ENCODE assay signal across 8 cellular contexts in the genomic region with DNA sequence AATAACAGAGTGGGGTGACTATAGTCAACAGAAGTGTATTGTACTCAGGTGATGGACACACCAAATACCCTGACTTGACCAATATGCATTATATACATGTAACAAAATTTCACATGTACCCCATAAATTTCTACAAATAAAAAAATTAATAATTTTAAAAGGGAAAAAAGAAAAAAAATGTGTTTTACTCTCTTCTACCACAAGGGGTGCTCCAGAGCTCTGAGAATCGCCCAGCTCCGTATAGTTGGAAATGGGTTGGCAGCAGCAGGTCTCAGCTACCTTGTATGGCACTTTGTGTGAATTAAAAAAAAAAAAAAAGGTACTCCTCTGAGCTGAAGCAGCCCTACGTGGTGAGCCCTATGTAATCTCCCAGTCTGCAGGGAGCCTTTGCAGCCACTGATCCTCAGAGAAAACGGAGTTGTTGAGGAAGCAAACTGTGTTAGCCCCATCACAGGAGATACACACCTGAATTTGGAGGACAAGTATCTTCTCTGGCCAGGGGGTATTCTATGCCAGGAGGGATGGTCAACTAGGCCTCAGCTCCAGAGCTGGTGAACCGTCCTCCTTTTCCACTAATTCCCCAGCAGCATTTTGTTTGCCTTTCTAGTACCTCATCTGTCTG. TPM values are rescaled to one million over a fixed set of nuclear protein-coding genes. Genes with fewer than 3 reads are reported as not detected.
DNase-seq lines count a peak whose midpoint lies in the region; ATAC-seq and TF ChIP-seq lines count a peak whose summit lies in the region.

No MANE protein-coding gene starts in this region.

- TF ChIP-seq CTCF in BJ (IDR thresholded peaks at IDR 0.05; ENCODE audit: insufficient read depth, low read depth, low read length): peak; percentile 55
- no peak for TF ChIP-seq CTCF in lower leg skin (IDR thresholded peaks at IDR 0.05)

- H3K4me3 ChIP-seq in BJ (ENCODE audit: low read depth, low read length) (no peak overlapping the region), lower leg skin (ENCODE audit: low read depth, poor library complexity, severe bottlenecking) (no peak overlapping the region)

- H3K36me3 ChIP-seq in BJ (ENCODE audit: control insufficient read depth, insufficient read depth, low read length): no peaks in the 10 kb centered on the region

- CTCF ChIA-PET in BJ (lab: Yijun Ruan, JAX): interaction anchor here (0.8 to 1.7 kb wide), 7 partner anchors 11 to 467 kb away, joined by 3 to 12 read pairs (median 4); no protein-coding TSS in a partner anchor

- 31 to 32% methylated on average over 5 of the region's 5 CpGs for WGBS in lower leg skin, 2 donors

- POLR2A ChIA-PET in BJ (lab: Charles Lee): no interaction called here

- DNase-seq in BJ (ENCODE audit: low read depth) (no peak), GM19240 (ENCODE audit: insufficient read length, low spot score) (peak; percentile 17), UCSD-AML1 (lab: John Stamatoyannopoulos, UW; ENCODE audit: unreplicated experiment) (peak; percentile 13), kidney tubule cell (ENCODE audit: low spot score) (peak; percentile 18), nucleus accumbens (lab: John Stamatoyannopoulos, UW) (no peak), lower leg skin (ENCODE audit: low spot score in 2 of 2) (no peak)
- no peak for DNase-seq in activated CD8-positive, alpha-beta memory T cell treated with anti-CD3 and anti-CD28 coated beads, Interleukin-2, amount 50 U/mL, for 4 hours

- no peak for TF ChIP-seq POLR2A in lower leg skin (IDR thresholded peaks at IDR 0.05)

- no peak for ATAC-seq in GM21717 (IDR thresholded peaks at IDR 0.05; ENCODE audit: unreplicated experiment)

- no peaks in the 10 kb centered on the region; the same call in 1 of the 2 replicates for H3K27me3 ChIP-seq in BJ (ENCODE audit: control insufficient read depth, insufficient read depth, low read length)

- intact Hi-C loops in lower leg skin (cut with DNase I; ENCODE audit: low total_unique reads): no loop called here

RNA-seq across cellular contexts. Expression of a gene that starts 17.2 kb away (rescaled TPM):
- 1.8 and 2.5 TPM in 2 replicates for polyA plus RNA-seq in BJ (2011; rRNA removed)
- 7.0 and 9.6 TPM in 2 replicates for polyA minus RNA-seq in BJ (2011; rRNA and poly(A)+ RNA removed)
- total RNA-seq in lower leg skin: 10 to 100 TPM in 1 of 4 donors, 1 to 10 TPM in 3; 7.1 to 12.5 (median 8.1) TPM

RNA-seq across cellular contexts. Expression of a gene that starts 29.4 kb away (rescaled TPM):
- polyA plus RNA-seq in BJ (2011; rRNA removed): 0.06 TPM in 1 of 2 replicates, not detected in the other
- not detected in 2 replicates for polyA minus RNA-seq in BJ (2011; rRNA and poly(A)+ RNA removed)
- under 1 TPM in 3 of 4 donors, not detected in 1; 0.04 to 0.78 (median 0.20) TPM for total RNA-seq in lower leg skin

Comparison
In these comparisons a context has a peak if more than half of its experiments do, and no peak if none do; other contexts are left out.
1. DNase-seq: peak in GM19240 (single experiment), UCSD-AML1 (single experiment) and kidney tubule cell (single experiment); none in BJ (single experiment), nucleus accumbens (0 of 56), activated CD8-positive, alpha-beta memory T cell treated with anti-CD3 and anti-CD28 coated beads, Interleukin-2, amount 50 U/mL, for 4 hours (single experiment) and lower leg skin (0 of 2).